ENCODE assay signal across 8 cellular contexts in the genomic region with DNA sequence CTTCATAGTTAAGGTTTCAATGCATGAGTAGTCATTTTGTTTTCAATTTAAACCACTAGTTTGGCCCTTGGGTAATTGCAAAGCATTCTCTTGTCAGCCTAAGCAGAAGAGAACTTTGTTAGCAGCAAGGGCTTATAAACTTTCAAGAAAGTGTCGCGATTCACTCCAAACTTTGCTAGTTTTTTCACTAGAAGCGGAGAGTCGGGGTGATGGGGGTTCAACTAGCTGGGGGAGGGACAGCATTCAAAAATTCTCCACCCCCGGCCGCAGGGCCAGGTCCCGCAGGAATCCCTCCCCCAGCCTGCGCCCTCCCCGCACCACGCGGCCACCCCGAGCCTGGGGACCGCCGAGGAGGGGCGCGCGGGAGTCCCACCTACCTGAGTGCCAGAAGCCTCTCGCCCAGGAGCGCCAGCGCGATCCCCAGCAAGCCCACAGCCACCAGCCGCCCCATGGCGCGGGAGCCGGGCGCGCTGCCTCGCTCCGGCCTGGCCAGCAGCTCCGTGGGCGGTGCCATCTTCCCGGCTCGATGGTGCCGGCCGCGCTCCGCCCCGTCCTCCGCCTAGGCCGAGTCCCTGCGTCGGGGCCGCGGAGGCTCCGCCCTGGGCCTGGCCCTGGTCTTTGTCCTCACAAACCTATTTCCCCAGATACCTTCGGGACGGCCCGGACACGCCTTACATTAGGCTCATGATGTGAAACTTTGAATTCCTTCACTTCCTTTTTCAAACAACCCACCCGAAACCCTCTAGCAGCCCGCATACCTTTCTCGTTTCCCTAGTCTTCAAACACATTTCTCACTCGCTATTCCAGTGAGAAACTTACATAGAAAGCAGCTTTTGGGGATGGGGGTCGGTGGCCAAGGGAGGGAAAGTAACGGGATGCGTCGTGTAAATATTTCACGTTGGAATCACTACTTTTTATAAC. TPM values are rescaled to one million over a fixed set of nuclear protein-coding genes. Genes with fewer than 3 reads are reported as not detected.
DNase-seq lines count a peak whose midpoint lies in the region; ATAC-seq, FAIRE-seq and TF ChIP-seq lines count a peak whose summit lies in the region.

A gene (minus strand): TSS at position 528 of the 921 bp plus-strand sequence. CDS start 77 bp downstream, at position 451.

- peak within 1 kb of the TSS; percentile 83 to 97 (median 92) for H3K27ac ChIP-seq in heart left ventricle
- peak within 1 kb of the TSS; percentile 70 to 90 (median 88) for H3K27ac ChIP-seq in pancreas
- H3K27ac ChIP-seq in uterus, result peak within 1 kb of the TSS; percentile 88 to 97

- peak; percentile 94 to 100 (median 99) for ATAC-seq in heart left ventricle
- peak; percentile 98 to 100 (median 98) for ATAC-seq in pancreas

- 1 to 3% (median 1%) methylated on average over 39 to 58 of the region's 58 CpGs for WGBS in heart left ventricle, 4 donors
- 0 to 1% methylated on average over 58 of the region's 58 CpGs for WGBS in pancreas, 2 donors

- H3K27me3 ChIP-seq in heart left ventricle (no peaks in the 10 kb centered on the region), pancreas (no peaks in the 10 kb centered on the region), uterus (no peaks in the 10 kb centered on the region)

- H3K4me1 ChIP-seq in heart left ventricle, result peaks cover 0 to 15% (median 10%) of the 10 kb centered on the region in 12 donors
- H3K4me1 ChIP-seq in pancreas, result no peaks in the 10 kb centered on the region
- no peaks in the 10 kb centered on the region for H3K4me1 ChIP-seq in uterus

- TF ChIP-seq POLR2A in heart left ventricle (IDR thresholded peaks at IDR 0.05), result peak in 1 of 2 donors; percentile 65
- TF ChIP-seq POLR2A in uterus (IDR thresholded peaks at IDR 0.05), result peak; percentile 43 to 61

- intact Hi-C loops in heart left ventricle (cut with DNase I), result loop anchor here in 1 of 10 donors (5.0 to 10.0 kb wide), 2 partner anchors 38 to 170 kb away; no protein-coding TSS in a partner anchor
- intact Hi-C loops in pancreas (cut with DNase I), result no loop called here
- intact Hi-C loops in uterus (cut with DNase I; ENCODE audit: low total_unique reads), result no loop called here

- H3K4me3 ChIP-seq in heart left ventricle, result peak within 1 kb of the TSS; percentile 68 to 89 (median 79)
- H3K4me3 ChIP-seq in pancreas, result peak within 1 kb of the TSS; percentile 57 to 69 (median 62)
- peak within 1 kb of the TSS; percentile 61 to 75 for H3K4me3 ChIP-seq in uterus

- TF ChIP-seq CTCF in heart left ventricle (IDR thresholded peaks at IDR 0.05) (peak in 3 of 12 donors; percentile 5 to 17 (median 11)), pancreas (IDR thresholded peaks at IDR 0.05) (no peak), uterus (IDR thresholded peaks at IDR 0.05) (peak in 1 of 4 experiments; percentile 9)

- H3K9me3 ChIP-seq in heart left ventricle, result no peaks in the 10 kb centered on the region
- H3K9me3 ChIP-seq in pancreas, result no peaks in the 10 kb centered on the region
- H3K9me3 ChIP-seq in uterus, result no peaks in the 10 kb centered on the region

- H3K36me3 ChIP-seq in heart left ventricle (no peaks in the 10 kb centered on the region), pancreas (no peaks in the 10 kb centered on the region), uterus (no peaks in the 10 kb centered on the region)

- DNase-seq in GM04503 (ENCODE audit: low read depth), result peak; percentile 35
- DNase-seq in H4 (ENCODE audit: low spot score), result peak; percentile 86
- peak; percentile 42 to 61 for DNase-seq in Kasumi-1 (lab: John Stamatoyannopoulos, UW)
- DNase-seq in SKM-1 (lab: John Stamatoyannopoulos, UW; ENCODE audit: unreplicated experiment), result peak; percentile 27
- DNase-seq in amniotic stem cell (lab: John Stamatoyannopoulos, UW), result peak; percentile 40
- DNase-seq in heart left ventricle, result peak; percentile 80 to 91 (median 89)
- peak; percentile 75 to 90 (median 82) for DNase-seq in pancreas
- peak; percentile 65 to 78 for DNase-seq in uterus

- FAIRE-seq in pancreas (lab: Jason Lieb, UNC), result no peak

RNA-seq across cellular contexts. Expression of the gene that starts here (rescaled TPM):
- total RNA-seq in H4 (2014; rRNA removed; shearing (Covaris generic)), result 184 and 222 TPM in 2 replicates
- total RNA-seq in heart left ventricle (10 to 100 TPM; 26.3 to 50.6 (median 35.7) TPM), pancreas (10 to 100 TPM; 10.5 to 36.2 (median 17.6) TPM), uterus (10 to 100 TPM; 41.8 to 91.0 (median 75.8) TPM)
- polyA plus RNA-seq in heart left ventricle (10 to 100 TPM; 16.6 to 29.5 TPM), pancreas (10 to 100 TPM; 20.5 to 48.3 TPM)

Comparison
In these comparisons a context has a peak if more than half of its experiments do, and no peak if none do; other contexts are left out.
1. Peak in every context shown above with its lines: DNase-seq, ATAC-seq, H3K4me3 ChIP-seq and H3K27ac ChIP-seq.
2. DNase-seq: peak in every context shown above with its lines; median percentile 89 in heart left ventricle; 86 in H4; 82 in pancreas; 72 in uterus; 52 in Kasumi-1; 40 in amniotic stem cell; 35 in GM04503; 27 in SKM-1.